1 cellular context compared by ENCODE assay signal in the genomic region with DNA sequence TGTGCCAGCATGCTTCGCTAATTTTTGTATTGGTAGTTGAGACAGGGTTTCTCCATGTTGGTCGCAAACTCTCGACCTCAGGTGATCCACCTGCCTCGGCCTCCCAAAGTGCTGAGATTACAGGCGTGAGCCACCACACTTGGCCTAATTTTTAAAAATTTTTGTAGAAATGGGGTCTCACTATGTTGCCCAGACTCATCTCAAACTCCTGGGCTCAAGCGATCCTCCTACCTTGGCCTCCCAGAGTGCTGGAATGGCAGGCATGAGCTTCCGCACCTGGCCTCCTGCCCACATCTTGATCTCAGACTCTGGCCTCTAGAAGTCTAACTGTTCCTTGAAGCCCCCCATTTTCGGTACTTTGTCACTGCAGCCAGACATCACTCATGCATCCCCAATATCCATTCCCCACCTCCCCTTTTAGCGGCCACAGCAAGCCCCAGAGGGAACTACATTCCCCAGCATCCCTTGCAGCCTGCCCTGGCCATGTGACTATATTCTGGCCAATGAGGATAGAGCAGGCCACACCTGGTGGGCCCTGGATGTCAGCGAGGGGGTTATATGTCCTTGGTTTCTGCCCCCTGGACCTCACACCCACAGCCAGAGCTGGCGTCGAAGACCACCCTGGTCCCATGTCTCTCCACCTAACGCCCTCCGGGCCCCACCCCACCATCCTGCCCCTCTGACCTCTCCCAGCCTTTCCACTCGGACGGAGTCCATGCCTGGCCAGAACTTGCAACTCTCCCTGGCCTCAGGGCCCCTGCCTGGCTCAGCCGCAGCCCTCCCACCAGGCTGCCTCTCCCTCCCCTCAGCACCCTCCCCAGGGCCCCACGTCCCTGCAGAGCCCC.
TF ChIP-seq lines count a peak whose summit lies in the region.

No MANE protein-coding gene starts in this region.

TF ChIP-seq in WTC11, 78 proteins besides CTCF, POLR2A, EP300 and RAD21 (continued from another document and continues in another):
- TF ChIP-seq, protein P1, sequence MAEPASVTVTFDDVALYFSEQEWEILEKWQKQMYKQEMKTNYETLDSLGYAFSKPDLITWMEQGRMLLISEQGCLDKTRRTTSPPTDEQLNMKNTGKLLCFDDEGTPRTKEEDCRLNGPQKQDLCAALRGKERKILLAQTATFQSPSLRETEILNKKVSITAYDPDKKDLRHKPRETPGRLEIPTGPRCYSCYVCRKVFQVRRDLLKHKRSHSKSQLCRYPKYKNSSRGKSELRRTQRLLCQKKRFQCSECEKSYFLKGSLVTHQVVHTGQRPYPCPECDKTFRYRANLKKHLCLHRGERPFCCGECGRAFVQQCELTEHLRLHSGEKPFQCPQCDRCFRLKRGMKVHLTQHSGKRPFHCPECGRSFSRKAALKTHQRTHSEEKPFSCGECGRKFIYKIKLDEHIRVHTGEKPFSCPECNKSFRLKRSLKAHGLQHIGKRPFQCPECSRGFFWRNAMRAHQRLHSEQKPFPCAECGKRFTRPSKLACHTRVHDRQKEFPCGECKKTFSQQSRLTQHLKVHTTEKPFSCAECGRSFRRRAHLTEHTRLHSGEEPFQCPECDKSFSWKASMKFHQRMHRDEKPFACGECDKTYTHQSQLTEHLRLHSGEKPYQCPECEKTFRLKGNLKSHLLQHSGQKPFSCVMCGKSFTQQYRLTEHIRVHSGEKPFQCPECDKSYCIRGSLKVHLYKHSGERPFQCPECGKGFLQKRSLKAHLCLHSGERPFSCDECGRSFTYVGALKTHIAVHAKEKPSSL (CRISPR knock-in tag; conservative IDR thresholded peaks at IDR 0.05) = no peak
- TF ChIP-seq, protein P2, sequence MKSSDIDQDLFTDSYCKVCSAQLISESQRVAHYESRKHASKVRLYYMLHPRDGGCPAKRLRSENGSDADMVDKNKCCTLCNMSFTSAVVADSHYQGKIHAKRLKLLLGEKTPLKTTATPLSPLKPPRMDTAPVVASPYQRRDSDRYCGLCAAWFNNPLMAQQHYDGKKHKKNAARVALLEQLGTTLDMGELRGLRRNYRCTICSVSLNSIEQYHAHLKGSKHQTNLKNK (CRISPR knock-in tag; IDR thresholded peaks at IDR 0.05) = no peak
- TF ChIP-seq FOXK1 (CRISPR knock-in tag; IDR thresholded peaks at IDR 0.05) (no peak), ELF4 (CRISPR knock-in tag; IDR thresholded peaks at IDR 0.05; ENCODE audit: low read depth) (no peak), GRHL2 (CRISPR knock-in tag; IDR thresholded peaks at IDR 0.05; ENCODE audit: insufficient replicate concordance, severe bottlenecking) (no peak), NFE2L1 (CRISPR knock-in tag; IDR thresholded peaks at IDR 0.05) (no peak), NFYB (CRISPR knock-in tag; conservative IDR thresholded peaks at IDR 0.05; ENCODE audit: low read depth) (peak; percentile 70), SMAD4 (CRISPR knock-in tag; IDR thresholded peaks at IDR 0.05) (no peak), SOX15 (CRISPR knock-in tag; IDR thresholded peaks at IDR 0.05) (no peak), FOXJ3 (CRISPR knock-in tag; IDR thresholded peaks at IDR 0.05; ENCODE audit: borderline replicate concordance) (no peak), EMX1 (CRISPR knock-in tag; IDR thresholded peaks at IDR 0.05) (no peak), HMGA2 (CRISPR knock-in tag; IDR thresholded peaks at IDR 0.05) (no peak), MXD4 (CRISPR knock-in tag; IDR thresholded peaks at IDR 0.05; ENCODE audit: borderline replicate concordance) (no peak), KAT7 (CRISPR knock-in tag; IDR thresholded peaks at IDR 0.05; ENCODE audit: borderline replicate concordance) (no peak), ZNF121 (CRISPR knock-in tag; IDR thresholded peaks at IDR 0.05) (peak; percentile 77; the same call in 1 of the 2 replicates)
- TF ChIP-seq, protein P3, sequence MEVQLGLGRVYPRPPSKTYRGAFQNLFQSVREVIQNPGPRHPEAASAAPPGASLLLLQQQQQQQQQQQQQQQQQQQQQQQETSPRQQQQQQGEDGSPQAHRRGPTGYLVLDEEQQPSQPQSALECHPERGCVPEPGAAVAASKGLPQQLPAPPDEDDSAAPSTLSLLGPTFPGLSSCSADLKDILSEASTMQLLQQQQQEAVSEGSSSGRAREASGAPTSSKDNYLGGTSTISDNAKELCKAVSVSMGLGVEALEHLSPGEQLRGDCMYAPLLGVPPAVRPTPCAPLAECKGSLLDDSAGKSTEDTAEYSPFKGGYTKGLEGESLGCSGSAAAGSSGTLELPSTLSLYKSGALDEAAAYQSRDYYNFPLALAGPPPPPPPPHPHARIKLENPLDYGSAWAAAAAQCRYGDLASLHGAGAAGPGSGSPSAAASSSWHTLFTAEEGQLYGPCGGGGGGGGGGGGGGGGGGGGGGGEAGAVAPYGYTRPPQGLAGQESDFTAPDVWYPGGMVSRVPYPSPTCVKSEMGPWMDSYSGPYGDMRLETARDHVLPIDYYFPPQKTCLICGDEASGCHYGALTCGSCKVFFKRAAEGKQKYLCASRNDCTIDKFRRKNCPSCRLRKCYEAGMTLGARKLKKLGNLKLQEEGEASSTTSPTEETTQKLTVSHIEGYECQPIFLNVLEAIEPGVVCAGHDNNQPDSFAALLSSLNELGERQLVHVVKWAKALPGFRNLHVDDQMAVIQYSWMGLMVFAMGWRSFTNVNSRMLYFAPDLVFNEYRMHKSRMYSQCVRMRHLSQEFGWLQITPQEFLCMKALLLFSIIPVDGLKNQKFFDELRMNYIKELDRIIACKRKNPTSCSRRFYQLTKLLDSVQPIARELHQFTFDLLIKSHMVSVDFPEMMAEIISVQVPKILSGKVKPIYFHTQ (CRISPR knock-in tag; IDR thresholded peaks at IDR 0.05) = no peak
- TF ChIP-seq, protein P4, sequence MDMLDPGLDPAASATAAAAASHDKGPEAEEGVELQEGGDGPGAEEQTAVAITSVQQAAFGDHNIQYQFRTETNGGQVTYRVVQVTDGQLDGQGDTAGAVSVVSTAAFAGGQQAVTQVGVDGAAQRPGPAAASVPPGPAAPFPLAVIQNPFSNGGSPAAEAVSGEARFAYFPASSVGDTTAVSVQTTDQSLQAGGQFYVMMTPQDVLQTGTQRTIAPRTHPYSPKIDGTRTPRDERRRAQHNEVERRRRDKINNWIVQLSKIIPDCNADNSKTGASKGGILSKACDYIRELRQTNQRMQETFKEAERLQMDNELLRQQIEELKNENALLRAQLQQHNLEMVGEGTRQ (CRISPR knock-in tag; IDR thresholded peaks at IDR 0.05) = peak; percentile 97
- TF ChIP-seq, protein P5, sequence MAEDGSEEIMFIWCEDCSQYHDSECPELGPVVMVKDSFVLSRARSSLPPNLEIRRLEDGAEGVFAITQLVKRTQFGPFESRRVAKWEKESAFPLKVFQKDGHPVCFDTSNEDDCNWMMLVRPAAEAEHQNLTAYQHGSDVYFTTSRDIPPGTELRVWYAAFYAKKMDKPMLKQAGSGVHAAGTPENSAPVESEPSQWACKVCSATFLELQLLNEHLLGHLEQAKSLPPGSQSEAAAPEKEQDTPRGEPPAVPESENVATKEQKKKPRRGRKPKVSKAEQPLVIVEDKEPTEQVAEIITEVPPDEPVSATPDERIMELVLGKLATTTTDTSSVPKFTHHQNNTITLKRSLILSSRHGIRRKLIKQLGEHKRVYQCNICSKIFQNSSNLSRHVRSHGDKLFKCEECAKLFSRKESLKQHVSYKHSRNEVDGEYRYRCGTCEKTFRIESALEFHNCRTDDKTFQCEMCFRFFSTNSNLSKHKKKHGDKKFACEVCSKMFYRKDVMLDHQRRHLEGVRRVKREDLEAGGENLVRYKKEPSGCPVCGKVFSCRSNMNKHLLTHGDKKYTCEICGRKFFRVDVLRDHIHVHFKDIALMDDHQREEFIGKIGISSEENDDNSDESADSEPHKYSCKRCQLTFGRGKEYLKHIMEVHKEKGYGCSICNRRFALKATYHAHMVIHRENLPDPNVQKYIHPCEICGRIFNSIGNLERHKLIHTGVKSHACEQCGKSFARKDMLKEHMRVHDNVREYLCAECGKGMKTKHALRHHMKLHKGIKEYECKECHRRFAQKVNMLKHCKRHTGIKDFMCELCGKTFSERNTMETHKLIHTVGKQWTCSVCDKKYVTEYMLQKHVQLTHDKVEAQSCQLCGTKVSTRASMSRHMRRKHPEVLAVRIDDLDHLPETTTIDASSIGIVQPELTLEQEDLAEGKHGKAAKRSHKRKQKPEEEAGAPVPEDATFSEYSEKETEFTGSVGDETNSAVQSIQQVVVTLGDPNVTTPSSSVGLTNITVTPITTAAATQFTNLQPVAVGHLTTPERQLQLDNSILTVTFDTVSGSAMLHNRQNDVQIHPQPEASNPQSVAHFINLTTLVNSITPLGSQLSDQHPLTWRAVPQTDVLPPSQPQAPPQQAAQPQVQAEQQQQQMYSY (CRISPR knock-in tag; IDR thresholded peaks at IDR 0.05) = peak; percentile 79
- TF ChIP-seq, protein P6, sequence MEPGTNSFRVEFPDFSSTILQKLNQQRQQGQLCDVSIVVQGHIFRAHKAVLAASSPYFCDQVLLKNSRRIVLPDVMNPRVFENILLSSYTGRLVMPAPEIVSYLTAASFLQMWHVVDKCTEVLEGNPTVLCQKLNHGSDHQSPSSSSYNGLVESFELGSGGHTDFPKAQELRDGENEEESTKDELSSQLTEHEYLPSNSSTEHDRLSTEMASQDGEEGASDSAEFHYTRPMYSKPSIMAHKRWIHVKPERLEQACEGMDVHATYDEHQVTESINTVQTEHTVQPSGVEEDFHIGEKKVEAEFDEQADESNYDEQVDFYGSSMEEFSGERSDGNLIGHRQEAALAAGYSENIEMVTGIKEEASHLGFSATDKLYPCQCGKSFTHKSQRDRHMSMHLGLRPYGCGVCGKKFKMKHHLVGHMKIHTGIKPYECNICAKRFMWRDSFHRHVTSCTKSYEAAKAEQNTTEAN (CRISPR knock-in tag; IDR thresholded peaks at IDR 0.05) = no peak
- TF ChIP-seq, protein P7, sequence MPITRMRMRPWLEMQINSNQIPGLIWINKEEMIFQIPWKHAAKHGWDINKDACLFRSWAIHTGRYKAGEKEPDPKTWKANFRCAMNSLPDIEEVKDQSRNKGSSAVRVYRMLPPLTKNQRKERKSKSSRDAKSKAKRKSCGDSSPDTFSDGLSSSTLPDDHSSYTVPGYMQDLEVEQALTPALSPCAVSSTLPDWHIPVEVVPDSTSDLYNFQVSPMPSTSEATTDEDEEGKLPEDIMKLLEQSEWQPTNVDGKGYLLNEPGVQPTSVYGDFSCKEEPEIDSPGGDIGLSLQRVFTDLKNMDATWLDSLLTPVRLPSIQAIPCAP (CRISPR knock-in tag; IDR thresholded peaks at IDR 0.05) = no peak
- TF ChIP-seq, protein P8, sequence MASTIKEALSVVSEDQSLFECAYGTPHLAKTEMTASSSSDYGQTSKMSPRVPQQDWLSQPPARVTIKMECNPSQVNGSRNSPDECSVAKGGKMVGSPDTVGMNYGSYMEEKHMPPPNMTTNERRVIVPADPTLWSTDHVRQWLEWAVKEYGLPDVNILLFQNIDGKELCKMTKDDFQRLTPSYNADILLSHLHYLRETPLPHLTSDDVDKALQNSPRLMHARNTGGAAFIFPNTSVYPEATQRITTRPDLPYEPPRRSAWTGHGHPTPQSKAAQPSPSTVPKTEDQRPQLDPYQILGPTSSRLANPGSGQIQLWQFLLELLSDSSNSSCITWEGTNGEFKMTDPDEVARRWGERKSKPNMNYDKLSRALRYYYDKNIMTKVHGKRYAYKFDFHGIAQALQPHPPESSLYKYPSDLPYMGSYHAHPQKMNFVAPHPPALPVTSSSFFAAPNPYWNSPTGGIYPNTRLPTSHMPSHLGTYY (CRISPR knock-in tag; IDR thresholded peaks at IDR 0.05) = no peak
- TF ChIP-seq, protein P9, sequence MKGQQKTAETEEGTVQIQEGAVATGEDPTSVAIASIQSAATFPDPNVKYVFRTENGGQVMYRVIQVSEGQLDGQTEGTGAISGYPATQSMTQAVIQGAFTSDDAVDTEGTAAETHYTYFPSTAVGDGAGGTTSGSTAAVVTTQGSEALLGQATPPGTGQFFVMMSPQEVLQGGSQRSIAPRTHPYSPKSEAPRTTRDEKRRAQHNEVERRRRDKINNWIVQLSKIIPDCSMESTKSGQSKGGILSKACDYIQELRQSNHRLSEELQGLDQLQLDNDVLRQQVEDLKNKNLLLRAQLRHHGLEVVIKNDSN (CRISPR knock-in tag; IDR thresholded peaks at IDR 0.05) = peak; percentile 98
- TF ChIP-seq, protein P10, sequence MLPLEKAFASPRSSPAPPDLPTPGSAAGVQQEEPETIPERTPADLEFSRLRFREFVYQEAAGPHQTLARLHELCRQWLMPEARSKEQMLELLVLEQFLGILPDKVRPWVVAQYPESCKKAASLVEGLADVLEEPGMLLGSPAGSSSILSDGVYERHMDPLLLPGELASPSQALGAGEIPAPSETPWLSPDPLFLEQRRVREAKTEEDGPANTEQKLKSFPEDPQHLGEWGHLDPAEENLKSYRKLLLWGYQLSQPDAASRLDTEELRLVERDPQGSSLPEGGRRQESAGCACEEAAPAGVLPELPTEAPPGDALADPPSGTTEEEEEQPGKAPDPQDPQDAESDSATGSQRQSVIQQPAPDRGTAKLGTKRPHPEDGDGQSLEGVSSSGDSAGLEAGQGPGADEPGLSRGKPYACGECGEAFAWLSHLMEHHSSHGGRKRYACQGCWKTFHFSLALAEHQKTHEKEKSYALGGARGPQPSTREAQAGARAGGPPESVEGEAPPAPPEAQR (CRISPR knock-in tag; IDR thresholded peaks at IDR 0.05) = no peak
- TF ChIP-seq, protein P11, sequence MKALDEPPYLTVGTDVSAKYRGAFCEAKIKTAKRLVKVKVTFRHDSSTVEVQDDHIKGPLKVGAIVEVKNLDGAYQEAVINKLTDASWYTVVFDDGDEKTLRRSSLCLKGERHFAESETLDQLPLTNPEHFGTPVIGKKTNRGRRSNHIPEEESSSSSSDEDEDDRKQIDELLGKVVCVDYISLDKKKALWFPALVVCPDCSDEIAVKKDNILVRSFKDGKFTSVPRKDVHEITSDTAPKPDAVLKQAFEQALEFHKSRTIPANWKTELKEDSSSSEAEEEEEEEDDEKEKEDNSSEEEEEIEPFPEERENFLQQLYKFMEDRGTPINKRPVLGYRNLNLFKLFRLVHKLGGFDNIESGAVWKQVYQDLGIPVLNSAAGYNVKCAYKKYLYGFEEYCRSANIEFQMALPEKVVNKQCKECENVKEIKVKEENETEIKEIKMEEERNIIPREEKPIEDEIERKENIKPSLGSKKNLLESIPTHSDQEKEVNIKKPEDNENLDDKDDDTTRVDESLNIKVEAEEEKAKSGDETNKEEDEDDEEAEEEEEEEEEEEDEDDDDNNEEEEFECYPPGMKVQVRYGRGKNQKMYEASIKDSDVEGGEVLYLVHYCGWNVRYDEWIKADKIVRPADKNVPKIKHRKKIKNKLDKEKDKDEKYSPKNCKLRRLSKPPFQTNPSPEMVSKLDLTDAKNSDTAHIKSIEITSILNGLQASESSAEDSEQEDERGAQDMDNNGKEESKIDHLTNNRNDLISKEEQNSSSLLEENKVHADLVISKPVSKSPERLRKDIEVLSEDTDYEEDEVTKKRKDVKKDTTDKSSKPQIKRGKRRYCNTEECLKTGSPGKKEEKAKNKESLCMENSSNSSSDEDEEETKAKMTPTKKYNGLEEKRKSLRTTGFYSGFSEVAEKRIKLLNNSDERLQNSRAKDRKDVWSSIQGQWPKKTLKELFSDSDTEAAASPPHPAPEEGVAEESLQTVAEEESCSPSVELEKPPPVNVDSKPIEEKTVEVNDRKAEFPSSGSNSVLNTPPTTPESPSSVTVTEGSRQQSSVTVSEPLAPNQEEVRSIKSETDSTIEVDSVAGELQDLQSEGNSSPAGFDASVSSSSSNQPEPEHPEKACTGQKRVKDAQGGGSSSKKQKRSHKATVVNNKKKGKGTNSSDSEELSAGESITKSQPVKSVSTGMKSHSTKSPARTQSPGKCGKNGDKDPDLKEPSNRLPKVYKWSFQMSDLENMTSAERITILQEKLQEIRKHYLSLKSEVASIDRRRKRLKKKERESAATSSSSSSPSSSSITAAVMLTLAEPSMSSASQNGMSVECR (CRISPR knock-in tag; IDR thresholded peaks at IDR 0.05; ENCODE audit: borderline replicate concordance) = no peak
